ENCODE assay signal across 16 cellular contexts in genomic region chr1:222893255-222893654, GRCh38.
"Had no signal": no experiment of that assay in that cellular context is flagged by ENCODE, and none has a peak within 500 bp of the region (broad histone marks: within the 10 kb centered on the region; RNA-seq: fewer than 3 reads in every experiment).

No MANE protein-coding gene starts in this region.

- H3K36me3 ChIP-seq: left lung, sigmoid colon, SJSA1, thoracic aorta, upper lobe of right lung had no signal

- H3K9me3 Mint-ChIP-seq: dendritic cell treated with granulocyte-macrophage colony-stimulating factor and Interleukin-4, amounts not matched to agents 40 ng/mL and 50 ng/mL, for 4 days; effector memory CD8-positive, alpha-beta T cell; natural killer cell; T-helper 2 cell treated with Interferon-gamma antibody and Interleukin-4, amounts not matched to agents 5 μg/mL and 100 μg/mL, for 36 hours had no signal

- H3K4me3 Mint-ChIP-seq: dendritic cell treated with granulocyte-macrophage colony-stimulating factor and Interleukin-4, amounts not matched to agents 40 ng/mL and 50 ng/mL, for 4 days; effector memory CD8-positive, alpha-beta T cell; natural killer cell; T-helper 2 cell treated with Interferon-gamma antibody and Interleukin-4, amounts not matched to agents 5 μg/mL and 100 μg/mL, for 36 hours had no signal

- DNase-seq: activated CD4-positive, CD25-positive, alpha-beta regulatory T cell; activated naive CD4-positive, alpha-beta T cell treated with anti-CD3 and anti-CD28 coated beads, Interleukin-2, amount 50 U/mL, for 16 hours; effector memory CD8-positive, alpha-beta T cell; mesendoderm; natural killer cell; sigmoid colon; stimulated activated CD4-positive, alpha-beta T cell treated with anti-CD3 and anti-CD28 coated beads, Interleukin-1b, Interleukin-23, amount 100 ng/mL, for 48 hours; SW 1271; upper lobe of right lung had no signal

- H3K27me3 ChIP-seq: left lung, sigmoid colon, SJSA1, upper lobe of right lung had no signal

- H3K4me3 ChIP-seq: left lung, sigmoid colon, SJSA1, thoracic aorta, upper lobe of right lung had no signal

- ATAC-seq: effector memory CD8-positive, alpha-beta T cell; left lung; natural killer cell; upper lobe of right lung had no signal

- H3K27me3 Mint-ChIP-seq: dendritic cell treated with granulocyte-macrophage colony-stimulating factor and Interleukin-4, amounts not matched to agents 40 ng/mL and 50 ng/mL, for 4 days; effector memory CD8-positive, alpha-beta T cell; progenitor cell of endocrine pancreas had no signal

- H3K27ac ChIP-seq: epithelial cell of prostate, left lung, sigmoid colon, SJSA1, thoracic aorta, upper lobe of right lung had no signal

- H3K36me3 Mint-ChIP-seq: natural killer cell had no signal

- H3K9me3 ChIP-seq: left lung, sigmoid colon, SJSA1, thoracic aorta, upper lobe of right lung had no signal

- H3K27ac Mint-ChIP-seq: dendritic cell treated with granulocyte-macrophage colony-stimulating factor and Interleukin-4, amounts not matched to agents 40 ng/mL and 50 ng/mL, for 4 days; effector memory CD8-positive, alpha-beta T cell; natural killer cell; progenitor cell of endocrine pancreas; T-helper 2 cell treated with Interferon-gamma antibody and Interleukin-4, amounts not matched to agents 5 μg/mL and 100 μg/mL, for 36 hours had no signal
